16 cellular contexts compared by ENCODE assay signal in genomic region chr19:47518854-47519253, GRCh38. TPM values are rescaled to one million over a fixed set of nuclear protein-coding genes. Genes with fewer than 3 reads are reported as not detected.
"Had no signal": no experiment of that assay in that cellular context is flagged by ENCODE, and none has a peak within 500 bp of the region (broad histone marks: within the 10 kb centered on the region; RNA-seq: fewer than 3 reads in every experiment).

No MANE protein-coding gene starts in this region.

- H3K9me3 Mint-ChIP-seq: activated B cell treated with CpG ODN at 0.5 μM for 24 hours; activated CD4-positive, alpha-beta memory T cell treated with anti-CD3 and anti-CD28 coated beads, Interleukin-2, amount 10 ng/mL, durations not matched to agents 7 days and 5 days; activated T-cell treated with anti-CD3 and anti-CD28 coated beads, Interleukin-2, amount 50 U/mL, for 4 hours; nephron progenitor cell; stimulated activated naive B cell treated with anti-CD40 and anti-IgM and Interleukin-4, amounts not matched to agents 10 μg/mL and 1 μg/mL and 100 μg/mL, for 72 hours had no signal

- H3K36me3 ChIP-seq: spleen had no signal

- H3K27ac Mint-ChIP-seq: nephron progenitor cell had no signal

- H3K9me3 ChIP-seq: body of pancreas, spleen had no signal

- DNase-seq: body of pancreas, foreskin fibroblast, left cardiac atrium, mesenchymal stem cell, nephron progenitor cell, nucleus accumbens, spleen, T-helper 9 cell had no signal

- H3K4me2 ChIP-seq: hepatocyte had no signal

- ATAC-seq: body of pancreas, left cardiac atrium had no signal

- H2AFZ ChIP-seq: hepatocyte had no signal

- H3K4me3 ChIP-seq: body of pancreas, hepatocyte, spleen had no signal

- H3K27ac ChIP-seq: body of pancreas, epithelial cell of prostate, hepatocyte, spleen had no signal

- H3K4me3 Mint-ChIP-seq: activated CD4-positive, alpha-beta memory T cell treated with anti-CD3 and anti-CD28 coated beads, Interleukin-2, amount 10 ng/mL, durations not matched to agents 7 days and 5 days; activated T-cell treated with anti-CD3 and anti-CD28 coated beads, Interleukin-2, amount 50 U/mL, for 4 hours; nephron progenitor cell had no signal

- H3K27me3 ChIP-seq: body of pancreas, hepatocyte had no signal

RNA-seq across cellular contexts. Expression of gene SLC8A2, which starts 47.2 kb away (rescaled TPM):
- total RNA-seq: activated B cell treated with CpG ODN at 0.5 μM for 24 hours; activated CD4-positive, alpha-beta memory T cell treated with anti-CD3 and anti-CD28 coated beads, Interleukin-2, amount 10 ng/mL, durations not matched to agents 7 days and 5 days; dermis microvascular lymphatic vessel endothelial cell; spleen had no signal

RNA-seq across cellular contexts. Expression of gene ZNF541, which starts 54.1 kb away (rescaled TPM):
- total RNA-seq: activated B cell treated with CpG ODN at 0.5 μM for 24 hours, renal cortical epithelial cell had no signal
